Comparison of ENCODE assay signal across 20 cellular contexts in genomic region chr6:107646176-107646575, GRCh38.
DNase-seq lines count a peak whose midpoint lies in the region; ATAC-seq and TF ChIP-seq lines count a peak whose summit lies in the region.
"Had no signal": no experiment of that assay in that cellular context is flagged by ENCODE, and none has a peak within 500 bp of the region (broad histone marks: within the 10 kb centered on the region; RNA-seq: fewer than 3 reads in every experiment).

No MANE protein-coding gene starts in this region.

- H3K9ac ChIP-seq in adipocyte (ENCODE audit: low read length) = peak overlapping the region; percentile 52
- H3K9ac ChIP-seq: parathyroid adenoma had no signal

- no peaks in the 10 kb centered on the region for H3K9me3 Mint-ChIP-seq in activated naive CD4-positive, alpha-beta T cell treated with anti-CD3 and anti-CD28 coated beads, Interleukin-2, amount 50 U/mL, for 72 hours
- H3K9me3 Mint-ChIP-seq: stimulated activated naive CD8-positive, alpha-beta T cell treated with anti-CD3 and anti-CD28 coated beads, Interleukin-15, amount 100 ng/mL, for 72 hours had no signal

- TF ChIP-seq POLR2A in vagina (IDR thresholded peaks at IDR 0.05) (no peak), GM18505 (IDR thresholded peaks at IDR 0.05; ENCODE audit: borderline replicate concordance, extremely low read depth, insufficient read depth, insufficient read length) (no peak)

- no peaks in the 10 kb centered on the region for H3K36me3 ChIP-seq in adipocyte (ENCODE audit: control insufficient read depth, insufficient read depth, low read length, severe bottlenecking)
- H3K36me3 ChIP-seq in mucosa of descending colon (ENCODE audit: low read depth) = no peaks in the 10 kb centered on the region
- H3K36me3 ChIP-seq in vagina = no peaks in the 10 kb centered on the region
- H3K36me3 ChIP-seq: breast epithelium had no signal

- intact Hi-C loops in Right ventricle myocardium superior (cut with DNase I) (no loop called here), mucosa of descending colon (cut with DNase I, micrococcal nuclease) (no loop called here), vagina (cut with DNase I) (no loop called here)

- H3K4me3 ChIP-seq in adipocyte (ENCODE audit: low read length) (peak overlapping the region; percentile 40), mucosa of descending colon (no peak overlapping the region), vagina (no peak overlapping the region)
- H3K4me3 ChIP-seq: breast epithelium, SK-N-MC had no signal

- ATAC-seq in Right ventricle myocardium superior (ENCODE audit: poor library complexity) (peak; percentile 74), mucosa of descending colon (peak; percentile 58), GM19351 (IDR thresholded peaks at IDR 0.05; ENCODE audit: unreplicated experiment) (no peak), GM18505 (IDR thresholded peaks at IDR 0.05; ENCODE audit: unreplicated experiment) (no peak)
- no peak for ATAC-seq in activated naive CD4-positive, alpha-beta T cell treated with anti-CD3 and anti-CD28 coated beads, Interleukin-2, amount 50 U/mL, for 72 hours
- ATAC-seq: stimulated activated naive CD8-positive, alpha-beta T cell treated with anti-CD3 and anti-CD28 coated beads, Interleukin-15, amount 100 ng/mL, for 72 hours had no signal

- H3K27ac ChIP-seq in vagina = peak overlapping the region; percentile 52
- H3K27ac ChIP-seq: breast epithelium, parathyroid adenoma, SK-N-MC had no signal

- H3K36me3 Mint-ChIP-seq in activated naive CD4-positive, alpha-beta T cell treated with anti-CD3 and anti-CD28 coated beads, Interleukin-2, amount 50 U/mL, for 72 hours = no peaks in the 10 kb centered on the region

- H3K27me3 ChIP-seq in adipocyte (replicated peaks; ENCODE audit: control insufficient read depth, insufficient read depth, low read length) (no peaks in the 10 kb centered on the region), vagina (no peaks in the 10 kb centered on the region)
- H3K27me3 ChIP-seq: breast epithelium had no signal

- H3K27ac Mint-ChIP-seq in activated naive CD4-positive, alpha-beta T cell treated with anti-CD3 and anti-CD28 coated beads, Interleukin-2, amount 50 U/mL, for 72 hours = no peak overlapping the region
- H3K27ac Mint-ChIP-seq: stimulated activated naive CD8-positive, alpha-beta T cell treated with anti-CD3 and anti-CD28 coated beads, Interleukin-15, amount 100 ng/mL, for 72 hours had no signal

- H3K9me3 ChIP-seq in adipocyte (ENCODE audit: control insufficient read depth, low read length) = no peaks in the 10 kb centered on the region
- no peaks in the 10 kb centered on the region for H3K9me3 ChIP-seq in mucosa of descending colon
- no peaks in the 10 kb centered on the region for H3K9me3 ChIP-seq in vagina
- H3K9me3 ChIP-seq: breast epithelium had no signal

- H3K4me1 ChIP-seq in adipocyte (ENCODE audit: control insufficient read depth, insufficient read depth, low read length) (peaks cover 59% of the 10 kb centered on the region), mucosa of descending colon (ENCODE audit: low read depth) (no peaks in the 10 kb centered on the region), vagina (peaks cover 42% of the 10 kb centered on the region)
- H3K4me1 ChIP-seq: breast epithelium had no signal

- DNase-seq in adipocyte (ENCODE audit: low read depth) = peak; percentile 39
- DNase-seq in Right ventricle myocardium superior = peak; percentile 75
- DNase-seq in mucosa of descending colon = peak in 1 of 3 donors; percentile 49
- peak in 1 of 2 donors; percentile 87 for DNase-seq in vagina (ENCODE audit: extremely low spot score in 2 of 2)
- no peak for DNase-seq in activated naive CD4-positive, alpha-beta T cell treated with anti-CD3 and anti-CD28 coated beads, Interleukin-2, amount 50 U/mL, for 72 hours (ENCODE audit: low spot score in 2 of 2)
- DNase-seq: activated CD4-positive, alpha-beta T cell treated with anti-CD3 and anti-CD28 coated beads, Interleukin-2, amount 50 U/mL, for 1 hour; activated naive CD4-positive, alpha-beta T cell treated with anti-CD3 and anti-CD28 coated beads, Interleukin-2, amount 50 U/mL, for 16 hours; activated T-cell treated with anti-CD3 and anti-CD28 coated beads for 4 hours; C1 segment of cervical spinal cord; effector CD8-positive, alpha-beta T cell; islet precursor cell; NCI-H146; NCI-H446 treated with DMSO at 0.1 percent for 48 hours; stimulated activated CD4-positive, alpha-beta T cell treated with anti-CD3 and anti-CD28 coated beads, Interleukin-12 subunit alpha, Interleukin-12 subunit beta, amount 100 ng/mL, for 4 hours; stimulated activated naive CD8-positive, alpha-beta T cell treated with anti-CD3 and anti-CD28 coated beads, Interleukin-15, amount 100 ng/mL, for 72 hours had no signal

- TF ChIP-seq CTCF in mucosa of descending colon (IDR thresholded peaks at IDR 0.05) (no peak), vagina (IDR thresholded peaks at IDR 0.05) (no peak)

Comparison
In these comparisons a context has a peak if more than half of its experiments do, and no peak if none do; other contexts are left out.
1. DNase-seq: peak in adipocyte (single experiment) and Right ventricle myocardium superior (single experiment); none in activated naive CD4-positive, alpha-beta T cell treated with anti-CD3 and anti-CD28 coated beads, Interleukin-2, amount 50 U/mL, for 72 hours (0 of 2).
2. ATAC-seq: peak in Right ventricle myocardium superior (single experiment) and mucosa of descending colon (single experiment); none in activated naive CD4-positive, alpha-beta T cell treated with anti-CD3 and anti-CD28 coated beads, Interleukin-2, amount 50 U/mL, for 72 hours (0 of 2), GM19351 (single experiment) and GM18505 (single experiment).